15 cellular contexts compared by ENCODE assay signal in the genomic region with DNA sequence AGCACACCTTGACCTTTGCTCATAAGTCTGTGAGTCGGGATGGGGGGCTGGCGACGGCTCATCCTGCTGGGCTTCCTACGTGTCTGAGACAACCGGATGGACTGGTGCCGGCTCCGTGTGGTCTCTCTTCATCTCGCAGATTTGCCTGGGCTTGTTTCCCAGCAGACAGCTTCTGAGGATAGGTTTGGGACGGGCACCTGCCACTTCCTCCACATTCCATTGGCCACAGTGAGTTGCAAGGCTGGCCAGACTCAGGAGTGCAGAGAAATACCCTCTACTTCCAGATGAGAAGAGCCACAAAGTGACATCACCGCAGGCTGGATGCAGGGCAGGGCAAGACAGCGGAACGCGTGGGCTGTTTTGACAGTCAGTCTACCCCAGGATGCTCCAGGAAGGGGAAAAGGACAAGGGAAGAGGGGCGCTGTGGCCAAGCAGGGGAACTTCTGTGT. TPM values are rescaled to one million over a fixed set of nuclear protein-coding genes. Genes with fewer than 3 reads are reported as not detected.
DNase-seq lines count a peak whose midpoint lies in the region; ATAC-seq, FAIRE-seq and TF ChIP-seq lines count a peak whose summit lies in the region.
"Had no signal": no experiment of that assay in that cellular context is flagged by ENCODE, and none has a peak within 500 bp of the region (broad histone marks: within the 10 kb centered on the region; RNA-seq: fewer than 3 reads in every experiment).

No MANE protein-coding gene starts in this region.

- CTCF ChIA-PET in PC-9 (lab: Charles Lee) = no interaction called here
- CTCF ChIA-PET in A673 (lab: Charles Lee) = no interaction called here

- BruUV-seq in PC-9 (replicated peaks; lab: Mats Ljungman, UMichigan) = no TSS peak
- BruUV-seq in A673 (replicated peaks; lab: Mats Ljungman, UMichigan) = no TSS peak

- no peak for ATAC-seq in HG03378 (IDR thresholded peaks at IDR 0.05; ENCODE audit: unreplicated experiment)

- H3K4me3 ChIP-seq in PC-9 (no peak overlapping the region), bronchial epithelial cell (ENCODE audit: low read depth, low read length) (no peak overlapping the region), A673 (ENCODE audit: low read depth, low read length, poor library complexity, severe bottlenecking) (no peak overlapping the region)

- POLR2A ChIA-PET in PC-9 (lab: Charles Lee; ENCODE audit: unreplicated experiment) (no interaction called here), A673 (lab: Charles Lee; ENCODE audit: low non-redundant PET) (no interaction called here)

- H3K4me2 ChIP-seq in PC-9 = peak overlapping the region; percentile 57; the same call in 1 of the 2 replicates

- H3F3A ChIP-seq in PC-9 (ENCODE audit: insufficient read depth, low read depth) = peaks cover 14% of the 10 kb centered on the region

- no peaks in the 10 kb centered on the region for H4K20me1 ChIP-seq in PC-9 (ENCODE audit: insufficient read depth)

- H3K27me3 ChIP-seq in PC-9 (ENCODE audit: insufficient read depth, low read depth) (no peaks in the 10 kb centered on the region), bronchial epithelial cell (ENCODE audit: control insufficient read depth, insufficient read depth, low read length) (no peaks in the 10 kb centered on the region), A673 (replicated peaks; ENCODE audit: insufficient read depth, low read depth, low read length, poor library complexity) (no peaks in the 10 kb centered on the region)

- H3K27ac ChIP-seq in PC-9 = no peak overlapping the region; the same call in 1 of the 2 replicates
- H3K27ac ChIP-seq in A673 (ENCODE audit: low read depth, low read length, poor library complexity, severe bottlenecking) = no peak overlapping the region

- H3K4me1 ChIP-seq in PC-9 (replicated peaks; ENCODE audit: insufficient read depth) (peaks cover 30% of the 10 kb centered on the region), A673 (ENCODE audit: insufficient read depth, low read length, poor library complexity, severe bottlenecking) (peaks cover 5% of the 10 kb centered on the region)

- 0 out of 2 replicates have a peak, but pooled peaks cover 5% of the 10 kb centered on the region for H3K9me3 ChIP-seq in PC-9 (ENCODE audit: insufficient read depth, low read depth)
- H3K9me3 ChIP-seq in A673 (ENCODE audit: low read depth, low read length, poor library complexity, severe bottlenecking) = no peaks in the 10 kb centered on the region

- FAIRE-seq in bronchial epithelial cell (lab: Jason Lieb, UNC) (no peak), urothelium cell line (lab: Jason Lieb, UNC) (peak; percentile 71)

- H3K9me2 ChIP-seq in PC-9 (ENCODE audit: insufficient read depth) = no peaks in the 10 kb centered on the region

- no peak for DNase-seq in PC-9
- DNase-seq in bronchial epithelial cell (ENCODE audit: low read depth) = peak; percentile 72
- DNase-seq in kidney tubule cell (ENCODE audit: low spot score) = peak; percentile 30
- DNase-seq in urothelium cell line (ENCODE audit: low spot score) = peak; percentile 72
- DNase-seq in A673 (ENCODE audit: low spot score) = no peak
- DNase-seq in medulla oblongata (ENCODE audit: extremely low spot score) = no peak
- DNase-seq: CD4-positive, alpha-beta T cell; DMS79; HCEC 1CT; KBM-7; NCI-H1048; NCI-H146; NCI-H2081 treated with DMSO at 0.1 percent for 48 hours; NCI-H524 treated with DMSO at 0.1 percent for 48 hours had no signal

- no peak overlapping the region for H2AFZ ChIP-seq in PC-9

- no peak for TF ChIP-seq CTCF in PC-9 (conservative IDR thresholded peaks at IDR 0.05)
- no peak for TF ChIP-seq CTCF in bronchial epithelial cell (IDR thresholded peaks at IDR 0.05; ENCODE audit: insufficient read depth, low read length, severe bottlenecking)
- no peak for TF ChIP-seq CTCF in A673 (conservative IDR thresholded peaks at IDR 0.05; ENCODE audit: low read depth, low read length)

- H3K36me3 ChIP-seq in PC-9 (ENCODE audit: low read depth) (no peaks in the 10 kb centered on the region), bronchial epithelial cell (ENCODE audit: control insufficient read depth, insufficient read depth, low read length) (no peaks in the 10 kb centered on the region), A673 (ENCODE audit: insufficient read depth, low read length, poor library complexity, severe bottlenecking) (no peaks in the 10 kb centered on the region)

- 0 out of 2 replicates have a peak, but pooled peaks cover 4% of the 10 kb centered on the region for H3K79me2 ChIP-seq in PC-9 (ENCODE audit: low read depth)

- intact Hi-C loops in PC-9 (cut with micrococcal nuclease; ENCODE audit: unreplicated experiment) (no loop called here), A673 (cut with micrococcal nuclease; ENCODE audit: unreplicated experiment) (no loop called here)

RNA-seq across cellular contexts. Expression of gene IRS2, which starts 48.1 kb away (rescaled TPM):
- total RNA-seq in PC-9 (2021) (31.3 and 39.2 TPM in 2 replicates), bronchial epithelial cell (3.1 and 6.8 TPM in 2 replicates), A673 (2021) (135 TPM in 2 replicates)

Comparison
In these comparisons a context has a peak if more than half of its experiments do, and no peak if none do; other contexts are left out.
1. DNase-seq: peak in bronchial epithelial cell (single experiment), kidney tubule cell (single experiment) and urothelium cell line (single experiment); none in PC-9 (0 of 2), A673 (single experiment) and medulla oblongata (single experiment).